In the genomic region with DNA sequence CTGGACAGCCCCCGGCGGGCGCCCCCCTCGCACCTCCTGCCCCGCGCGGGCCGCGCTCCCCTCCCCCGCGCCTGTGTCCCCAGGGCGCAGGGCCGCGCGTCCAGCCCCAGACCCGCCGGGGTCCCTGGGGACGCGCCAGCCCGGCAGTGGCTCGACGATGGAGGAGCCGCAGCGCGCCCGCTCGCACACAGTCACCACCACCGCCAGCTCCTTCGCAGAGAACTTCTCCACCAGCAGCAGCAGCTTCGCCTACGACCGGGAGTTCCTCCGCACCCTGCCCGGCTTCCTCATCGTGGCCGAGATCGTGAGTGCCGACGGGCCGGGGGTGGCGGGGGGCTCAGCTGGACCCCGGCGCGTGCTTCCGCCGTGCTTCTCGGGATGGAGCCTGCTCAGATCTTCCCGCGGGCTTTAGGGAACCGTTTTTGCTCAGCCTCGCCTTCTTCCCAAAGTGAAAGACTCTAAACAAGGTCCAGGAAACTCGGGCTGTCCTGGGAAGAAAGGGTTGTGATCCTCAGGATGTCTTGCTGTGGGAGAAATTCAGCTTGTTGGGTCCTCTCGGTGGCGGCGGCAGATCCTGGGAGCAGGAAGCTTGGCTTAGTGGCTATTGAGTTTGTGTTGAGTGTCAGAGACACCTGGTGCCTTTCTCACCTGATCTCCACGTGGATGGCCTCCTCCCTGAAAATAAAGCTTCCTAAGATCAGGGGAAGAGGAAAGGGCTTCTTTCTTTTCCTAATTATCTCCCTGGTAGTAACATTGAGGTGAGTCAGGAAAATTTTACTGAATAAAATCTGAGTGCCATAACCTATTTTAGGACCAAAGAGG, we compare ENCODE assay signal across 8 cellular contexts. TPM values are rescaled to one million over a fixed set of nuclear protein-coding genes. Genes with fewer than 3 reads are reported as not detected.
DNase-seq lines count a peak whose midpoint lies in the region; ATAC-seq, FAIRE-seq and TF ChIP-seq lines count a peak whose summit lies in the region.

No MANE protein-coding gene starts in this region.

- POLR2A ChIA-PET in Caco-2 (lab: Charles Lee): interaction anchor here (0.8 to 1.2 kb wide), 3 partner anchors 53 to 707 kb away, joined by 3 to 5 read pairs (median 3); no protein-coding TSS in a partner anchor

- no peak for FAIRE-seq in urothelium cell line (lab: Jason Lieb, UNC)

- TF ChIP-seq CTCF in Caco-2 (IDR thresholded peaks at IDR 0.05; ENCODE audit: insufficient read depth in 1 of 2, low read depth in 1 of 2, low read length in 1 of 2, severe bottlenecking in 1 of 2, unreplicated experiment in 1 of 2): no peak
- TF ChIP-seq CTCF in nephron progenitor cell (IDR thresholded peaks at IDR 0.05): no peak

- peaks cover 14% of the 10 kb centered on the region for H3K4me1 ChIP-seq in Caco-2

- intact Hi-C loops in Caco-2 (cut with micrococcal nuclease; ENCODE audit: unreplicated experiment): loop anchor here (1.0 to 5.0 kb wide), 3 partner anchors 23 to 101 kb away; no protein-coding TSS in a partner anchor

- BruUV-seq in Caco-2 (replicated peaks; lab: Mats Ljungman, UMichigan): TSS peak; percentile 34

- DNase-seq in Caco-2 (peak in 1 of 2 experiments; percentile 26), NCI-H524 (lab: John Stamatoyannopoulos, UW) (peak; percentile 33 to 66), fibroblast of peridontal ligament (ENCODE audit: extremely low read depth) (peak; percentile 25), nephron progenitor cell (peak; percentile 70), urothelium cell line (ENCODE audit: low spot score) (peak; percentile 14)
- peak; percentile 68 for DNase-seq in activated T-cell treated with anti-CD3 and anti-CD28 coated beads, Interleukin-2, amount 50 U/mL, for 24 hours

- H3K36me3 Mint-ChIP-seq in Caco-2 (ENCODE audit: insufficient read depth, unreplicated experiment): peaks cover 24% of the 10 kb centered on the region
- no peaks in the 10 kb centered on the region for H3K36me3 Mint-ChIP-seq in activated T-cell treated with anti-CD3 and anti-CD28 coated beads, Interleukin-2, amount 50 U/mL, for 24 hours (ENCODE audit: low read depth)
- peaks cover 34% of the 10 kb centered on the region for H3K36me3 Mint-ChIP-seq in nephron progenitor cell (ENCODE audit: low read depth)

- no peaks in the 10 kb centered on the region for H3K36me3 ChIP-seq in Caco-2 (ENCODE audit: control insufficient read depth, insufficient read depth, low read length)

- H3K9me3 ChIP-seq in Caco-2: peaks cover 7% of the 10 kb centered on the region

- H3K4me3 Mint-ChIP-seq in Caco-2 (ENCODE audit: unreplicated experiment): peak overlapping the region; percentile 97
- peak overlapping the region; percentile 82 for H3K4me3 Mint-ChIP-seq in activated T-cell treated with anti-CD3 and anti-CD28 coated beads, Interleukin-2, amount 50 U/mL, for 24 hours
- peak overlapping the region; percentile 88 for H3K4me3 Mint-ChIP-seq in nephron progenitor cell

- H3K9me3 Mint-ChIP-seq in Caco-2 (ENCODE audit: unreplicated experiment) (peaks cover 10% of the 10 kb centered on the region), nephron progenitor cell (peaks cover 29% of the 10 kb centered on the region)
- H3K9me3 Mint-ChIP-seq in activated T-cell treated with anti-CD3 and anti-CD28 coated beads, Interleukin-2, amount 50 U/mL, for 24 hours: peaks cover 9% of the 10 kb centered on the region

- H3K27me3 Mint-ChIP-seq in Caco-2 (ENCODE audit: insufficient read depth, unreplicated experiment) (no peaks in the 10 kb centered on the region), nephron progenitor cell (ENCODE audit: low read depth, poor library complexity) (peaks cover 41% of the 10 kb centered on the region)
- peaks cover 11% of the 10 kb centered on the region for H3K27me3 Mint-ChIP-seq in activated T-cell treated with anti-CD3 and anti-CD28 coated beads, Interleukin-2, amount 50 U/mL, for 24 hours

- H3K27ac Mint-ChIP-seq in Caco-2 (ENCODE audit: unreplicated experiment): peak overlapping the region; percentile 75
- H3K27ac Mint-ChIP-seq in activated T-cell treated with anti-CD3 and anti-CD28 coated beads, Interleukin-2, amount 50 U/mL, for 24 hours: peak overlapping the region; percentile 32
- no peak overlapping the region for H3K27ac Mint-ChIP-seq in nephron progenitor cell

- H3K4me1 Mint-ChIP-seq in Caco-2 (ENCODE audit: low read depth, unreplicated experiment): peaks cover 23% of the 10 kb centered on the region
- H3K4me1 Mint-ChIP-seq in activated T-cell treated with anti-CD3 and anti-CD28 coated beads, Interleukin-2, amount 50 U/mL, for 24 hours (ENCODE audit: low read depth): peaks cover 34% of the 10 kb centered on the region
- peaks cover 45% of the 10 kb centered on the region for H3K4me1 Mint-ChIP-seq in nephron progenitor cell

- peak overlapping the region; percentile 87 for H3K4me3 ChIP-seq in Caco-2 (ENCODE audit: low read depth, low read length)

- CTCF ChIA-PET in Caco-2 (lab: Charles Lee): interaction anchor here (0.7 to 2.6 kb wide), 5 partner anchors 37 to 72 kb away, joined by 3 to 15 read pairs (median 4); no protein-coding TSS in a partner anchor

- no peaks in the 10 kb centered on the region for H3K27me3 ChIP-seq in Caco-2 (replicated peaks; ENCODE audit: control insufficient read depth, insufficient read depth, low read length)

- peak; percentile 35 for ATAC-seq in GM21723 (IDR thresholded peaks at IDR 0.05; ENCODE audit: unreplicated experiment)
- no peak for ATAC-seq in HG03571 (IDR thresholded peaks at IDR 0.05; ENCODE audit: unreplicated experiment)

RNA-seq across cellular contexts. Expression of a gene that starts 0.5 kb away (rescaled TPM):
- total RNA-seq in Caco-2 (2022): 28.2 and 28.5 TPM in 2 replicates
